In genomic region chr18:8341481-8342230, GRCh38 we compare ENCODE assay signal across 13 cellular contexts.
DNase-seq lines count a peak whose midpoint lies in the region; ATAC-seq and TF ChIP-seq lines count a peak whose summit lies in the region.
"Had no signal": no experiment of that assay in that cellular context is flagged by ENCODE, and none has a peak within 500 bp of the region (broad histone marks: within the 10 kb centered on the region; RNA-seq: fewer than 3 reads in every experiment).

No MANE protein-coding gene starts in this region.

- no peaks in the 10 kb centered on the region for H3K27me3 ChIP-seq in smooth muscle cell (ENCODE audit: low read depth)

- peaks cover 3% of the 10 kb centered on the region for H3K4me1 ChIP-seq in smooth muscle cell (ENCODE audit: low read depth)

- peaks cover 3% of the 10 kb centered on the region for H3K36me3 ChIP-seq in smooth muscle cell (ENCODE audit: low read depth)

- no peaks in the 10 kb centered on the region for H4K20me1 ChIP-seq in smooth muscle cell (ENCODE audit: low read depth)

- peak overlapping the region; percentile 31 for H3K4me2 ChIP-seq in smooth muscle cell

- WGBS in smooth muscle cell (ENCODE audit: low lambda C conversion rate): 51% methylated on average over 6 of the region's 6 CpGs

- no peaks in the 10 kb centered on the region for H3F3A ChIP-seq in smooth muscle cell (ENCODE audit: low read depth)

- ATAC-seq in HG03139 (IDR thresholded peaks at IDR 0.05; ENCODE audit: unreplicated experiment): no peak
- ATAC-seq: naive thymus-derived CD8-positive, alpha-beta T cell; stimulated activated naive CD8-positive, alpha-beta T cell treated with anti-CD3 and anti-CD28 coated beads, Interleukin-15, amount 100 ng/mL, for 72 hours had no signal

- no peak overlapping the region for H2AFZ ChIP-seq in smooth muscle cell (ENCODE audit: low read depth)

- H3K27ac ChIP-seq in smooth muscle cell (ENCODE audit: low read depth): no peak overlapping the region

- TF ChIP-seq CTCF in astrocyte of the spinal cord (IDR thresholded peaks at IDR 0.05; ENCODE audit: low read depth, low read length): no peak
- no peak for TF ChIP-seq CTCF in smooth muscle cell (IDR thresholded peaks at IDR 0.05; ENCODE audit: borderline replicate concordance, insufficient read depth, poor library complexity, severe bottlenecking)

- no peak overlapping the region for H3K9ac ChIP-seq in smooth muscle cell (ENCODE audit: low read depth)

- H3K9me3 ChIP-seq in smooth muscle cell (replicated peaks; ENCODE audit: low read depth): no peaks in the 10 kb centered on the region

- in situ Hi-C loops in astrocyte of the spinal cord (cut with HindIII; ENCODE audit: low sequenced_read_pairs): no loop called here

- H3K4me3 ChIP-seq in astrocyte of the spinal cord (ENCODE audit: low read depth, low read length) (no peak overlapping the region), smooth muscle cell (no peak overlapping the region)

- peak; percentile 75 for DNase-seq in H4 (ENCODE audit: low spot score)
- DNase-seq in astrocyte of the spinal cord (ENCODE audit: low read depth, low spot score): peak; percentile 65
- DNase-seq in iris pigment epithelial cell (ENCODE audit: low read depth): peak; percentile 89
- no peak for DNase-seq in smooth muscle cell (lab: John Stamatoyannopoulos, UW; ENCODE audit: unreplicated experiment)
- DNase-seq in midbrain (lab: John Stamatoyannopoulos, UW): no peak
- no peak for DNase-seq in DMS114 treated with DMSO at 0.1 percent for 48 hours (lab: John Stamatoyannopoulos, UW; ENCODE audit: unreplicated experiment)
- DNase-seq: activated T-cell treated with anti-CD3 and anti-CD28 coated beads for 4 hours; head of caudate nucleus; naive thymus-derived CD8-positive, alpha-beta T cell; NCI-H1930; stimulated activated CD4-positive, alpha-beta T cell treated with anti-CD3 and anti-CD28 coated beads, Interleukin-2, amount 100 ng/mL, for 48 hours; stimulated activated naive CD8-positive, alpha-beta T cell treated with anti-CD3 and anti-CD28 coated beads, Interleukin-15, amount 100 ng/mL, for 72 hours had no signal

- H3K79me2 ChIP-seq in smooth muscle cell (ENCODE audit: low read depth): no peaks in the 10 kb centered on the region

Comparison
In these comparisons a context has a peak if more than half of its experiments do, and no peak if none do; other contexts are left out.
1. DNase-seq: peak in H4 (single experiment), astrocyte of the spinal cord (single experiment) and iris pigment epithelial cell (single experiment); none in smooth muscle cell (single experiment), midbrain (single experiment) and DMS114 treated with DMSO at 0.1 percent for 48 hours (single experiment).